ENCODE assay signal across 17 cellular contexts in the genomic region with DNA sequence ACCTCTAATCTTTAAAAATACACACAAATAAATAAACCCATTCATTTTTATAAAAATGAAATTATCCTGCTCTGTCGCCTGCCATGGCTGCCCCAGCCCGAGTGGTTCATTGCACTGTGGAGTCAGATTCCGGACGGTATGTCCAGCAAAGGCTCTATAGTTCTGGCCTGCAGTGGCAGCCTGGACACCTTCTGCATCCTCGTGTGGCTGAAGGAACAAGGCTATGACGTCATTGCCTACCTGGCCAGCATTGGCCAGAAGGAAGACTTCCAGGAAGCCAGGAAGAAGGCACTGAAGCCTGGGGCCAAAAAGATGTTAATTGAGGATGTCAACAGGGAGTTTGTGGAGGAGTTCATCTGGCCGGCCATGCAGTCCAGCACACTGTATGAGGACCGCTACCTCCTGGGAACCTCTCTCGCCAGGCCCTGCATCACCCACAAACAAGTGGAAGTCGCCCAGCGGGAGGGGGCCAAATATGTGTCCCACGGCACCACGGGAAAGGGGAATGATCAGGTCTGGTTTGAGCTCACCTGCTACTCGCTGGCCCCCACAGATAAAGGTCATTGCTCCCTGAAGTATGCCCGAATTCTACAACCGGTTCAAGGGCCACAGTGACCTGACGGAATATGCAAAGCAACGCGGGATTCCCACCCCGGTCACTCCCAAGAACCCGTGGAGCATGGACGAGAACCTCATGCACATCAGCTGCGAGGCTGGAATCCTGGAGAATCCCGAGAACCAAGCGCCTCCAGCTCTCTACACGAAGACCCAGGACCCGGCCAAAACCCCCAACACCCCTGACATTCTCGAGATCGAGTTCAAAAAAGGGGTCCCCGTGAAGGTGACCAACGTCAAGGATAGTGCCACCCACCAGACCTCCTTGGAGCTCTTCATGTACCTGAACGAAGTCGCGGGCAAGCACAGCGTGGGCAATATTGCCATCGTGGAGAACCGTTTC.
DNase-seq lines count a peak whose midpoint lies in the region; ATAC-seq and TF ChIP-seq lines count a peak whose summit lies in the region.
"Had no signal": no experiment of that assay in that cellular context is flagged by ENCODE, and none has a peak within 500 bp of the region (broad histone marks: within the 10 kb centered on the region; RNA-seq: fewer than 3 reads in every experiment).

No MANE protein-coding gene starts in this region.

- intact Hi-C loops in spleen (cut with DNase I; ENCODE audit: low total_unique reads), result no loop called here

- no peak overlapping the region for H3K4me3 Mint-ChIP-seq in neural progenitor cell
- H3K4me3 Mint-ChIP-seq: B cell; CD4-positive, CD25-positive, alpha-beta regulatory T cell; CD8-positive, alpha-beta memory T cell; GM23338; HFFc6 had no signal

- peaks cover 2% of the 10 kb centered on the region for H3K27me3 Mint-ChIP-seq in neural progenitor cell (ENCODE audit: insufficient read depth, low read depth)
- H3K27me3 Mint-ChIP-seq: B cell; CD4-positive, CD25-positive, alpha-beta regulatory T cell; CD8-positive, alpha-beta memory T cell had no signal

- H3K9ac ChIP-seq in neural progenitor cell, result no peak overlapping the region
- H3K9ac ChIP-seq: BLaER1 treated with 17β-estradiol and CSF1 and Interleukin-3, amounts not matched to agents 10 nM and 100 nM had no signal

- H3K4me1 Mint-ChIP-seq in neural progenitor cell, result peaks cover 17% of the 10 kb centered on the region
- H3K4me1 Mint-ChIP-seq: B cell; CD4-positive, CD25-positive, alpha-beta regulatory T cell; CD8-positive, alpha-beta memory T cell had no signal

- no peak overlapping the region for H3K27ac Mint-ChIP-seq in neural progenitor cell
- H3K27ac Mint-ChIP-seq: B cell; CD4-positive, CD25-positive, alpha-beta regulatory T cell; CD8-positive, alpha-beta memory T cell; GM23338; HFFc6 had no signal

- no peaks in the 10 kb centered on the region for H3K79me2 ChIP-seq in neural progenitor cell (ENCODE audit: low read depth)

- H3K4me1 ChIP-seq in RWPE2 (ENCODE audit: insufficient read depth, poor library complexity, severe bottlenecking) (no peaks in the 10 kb centered on the region), spleen (no peaks in the 10 kb centered on the region), neural progenitor cell (no peaks in the 10 kb centered on the region)
- H3K4me1 ChIP-seq: Caco-2 had no signal

- H3K27me3 ChIP-seq in RWPE2 (ENCODE audit: insufficient read depth, poor library complexity, severe bottlenecking), result no peaks in the 10 kb centered on the region
- H3K27me3 ChIP-seq in spleen (replicated peaks in 1 of 7), result no peaks in the 10 kb centered on the region
- no peaks in the 10 kb centered on the region for H3K27me3 ChIP-seq in neural progenitor cell
- H3K27me3 ChIP-seq: BLaER1 treated with 17β-estradiol and CSF1 and Interleukin-3, amounts not matched to agents 10 nM and 100 nM had no signal

- H3K9me3 ChIP-seq in RWPE2 (ENCODE audit: severe bottlenecking), result peaks cover 1% of the 10 kb centered on the region
- H3K9me3 ChIP-seq in spleen, result peaks cover 0 to 19% (median 7%) of the 10 kb centered on the region in 8 donors
- no peaks in the 10 kb centered on the region for H3K9me3 ChIP-seq in neural progenitor cell (ENCODE audit: low read depth)
- H3K9me3 ChIP-seq: Caco-2 had no signal

- no peaks in the 10 kb centered on the region for H3K36me3 ChIP-seq in RWPE2 (ENCODE audit: low read depth)
- H3K36me3 ChIP-seq in spleen, result no peaks in the 10 kb centered on the region
- no peaks in the 10 kb centered on the region for H3K36me3 ChIP-seq in neural progenitor cell
- H3K36me3 ChIP-seq: BLaER1 treated with 17β-estradiol and CSF1 and Interleukin-3, amounts not matched to agents 10 nM and 100 nM had no signal

- no peaks in the 10 kb centered on the region for H3K36me3 Mint-ChIP-seq in neural progenitor cell
- H3K36me3 Mint-ChIP-seq: CD4-positive, CD25-positive, alpha-beta regulatory T cell had no signal

- H3K4me2 ChIP-seq in neural progenitor cell, result no peak overlapping the region
- H3K4me2 ChIP-seq: BLaER1 treated with 17β-estradiol and CSF1 and Interleukin-3, amounts not matched to agents 10 nM and 100 nM; GM23338 had no signal

- no peak for TF ChIP-seq POLR2A in spleen (IDR thresholded peaks at IDR 0.05)

- H4K20me1 ChIP-seq in neural progenitor cell (ENCODE audit: low read depth), result no peaks in the 10 kb centered on the region
- H4K20me1 ChIP-seq: BLaER1 treated with 17β-estradiol and CSF1 and Interleukin-3, amounts not matched to agents 10 nM and 100 nM had no signal

- peak; percentile 18 for DNase-seq in ELF-1 (ENCODE audit: low read depth, low spot score)
- peak; percentile 47 for DNase-seq in RWPE2 (ENCODE audit: low spot score)
- DNase-seq in mesenteric fat pad (ENCODE audit: low spot score), result peak; percentile 86
- DNase-seq in spleen, result peak; percentile 67
- DNase-seq in neural progenitor cell (ENCODE audit: low spot score), result no peak
- DNase-seq: Caco-2; CD4-positive, CD25-positive, alpha-beta regulatory T cell; GDM1; HFFc6; IMR-90 had no signal

- no peak for TF ChIP-seq CTCF in RWPE2 (IDR thresholded peaks at IDR 0.05; ENCODE audit: poor library complexity, severe bottlenecking)
- no peak for TF ChIP-seq CTCF in spleen (IDR thresholded peaks at IDR 0.05 in 8 of 11, conservative IDR thresholded peaks at IDR 0.05 in 3 of 11)
- TF ChIP-seq CTCF in neural progenitor cell (IDR thresholded peaks at IDR 0.05), result no peak

- no peaks in the 10 kb centered on the region for H3K9me3 Mint-ChIP-seq in neural progenitor cell
- H3K9me3 Mint-ChIP-seq: GM23338 had no signal

- 88 to 94% (median 91%) methylated on average over 32 to 37 of the region's 37 CpGs for WGBS in spleen, 5 donors

- ATAC-seq in RWPE2 (ENCODE audit: low read depth) (no peak), GM18907 (IDR thresholded peaks at IDR 0.05; ENCODE audit: unreplicated experiment) (no peak)
- ATAC-seq: GM23338, HCT116 had no signal

- H2AFZ ChIP-seq in neural progenitor cell (replicated peaks), result no peak overlapping the region
- H2AFZ ChIP-seq: GM23338 had no signal

- no peaks in the 10 kb centered on the region for H3F3A ChIP-seq in neural progenitor cell (ENCODE audit: low read depth)

- H3K4me3 ChIP-seq in RWPE2 (ENCODE audit: severe bottlenecking), result no peak overlapping the region
- no peak overlapping the region for H3K4me3 ChIP-seq in spleen
- no peak overlapping the region for H3K4me3 ChIP-seq in neural progenitor cell
- H3K4me3 ChIP-seq: BLaER1 treated with 17β-estradiol and CSF1 and Interleukin-3, amounts not matched to agents 10 nM and 100 nM; GM23338 had no signal

- H3K27ac ChIP-seq in RWPE2 (ENCODE audit: poor library complexity, severe bottlenecking) (no peak overlapping the region), spleen (no peak overlapping the region), neural progenitor cell (no peak overlapping the region)
- H3K27ac ChIP-seq: HL-60 had no signal
